ENCODE assay signal across 17 cellular contexts in the genomic region with DNA sequence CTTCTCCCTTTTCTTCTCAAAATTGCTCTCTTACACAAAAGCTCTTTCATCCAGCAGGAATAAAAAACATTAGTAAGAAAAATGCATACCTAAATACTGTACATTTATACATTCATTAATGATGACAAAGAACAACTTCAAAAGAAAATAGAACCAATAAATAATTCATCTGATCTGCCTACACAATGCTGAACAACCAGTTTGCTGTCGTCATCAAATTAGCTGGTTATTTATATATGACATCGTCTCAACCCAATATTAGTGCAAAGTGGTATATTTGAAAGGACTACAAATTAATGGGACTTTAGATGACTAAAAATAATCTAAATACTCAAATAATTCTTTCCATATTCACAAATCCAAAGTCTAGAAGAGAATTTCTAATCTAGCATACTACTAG. TPM values are rescaled to one million over a fixed set of nuclear protein-coding genes. Genes with fewer than 3 reads are reported as not detected.
"Had no signal": no experiment of that assay in that cellular context is flagged by ENCODE, and none has a peak within 500 bp of the region (broad histone marks: within the 10 kb centered on the region; RNA-seq: fewer than 3 reads in every experiment).

No MANE protein-coding gene starts in this region.

- DNase-seq: MG63, NCI-H1092, NCI-H1417 treated with DMSO at 0.1 percent for 48 hours, NCI-H146, NCI-H1694 treated with DMSO at 0.1 percent for 48 hours, NCI-H1930, NCI-H2081 treated with DMSO at 0.1 percent for 48 hours, NCI-H2171, NCI-H510A, NCI-H524 treated with DMSO at 0.1 percent for 48 hours, NCI-H774, SK-N-SH, T-cell had no signal

- H3K9me2 ChIP-seq: SK-N-SH had no signal

- H3K27ac ChIP-seq: HL-60, RWPE1 had no signal

- H3K36me3 ChIP-seq: MG63 had no signal

- ATAC-seq: T-cell had no signal

- H3K4me2 ChIP-seq: SK-N-SH had no signal

- H3K9me3 ChIP-seq: MG63, SK-N-SH had no signal

- H3K9ac ChIP-seq: SK-N-SH had no signal

- FAIRE-seq: HTR-8/SVneo had no signal

- H3K4me3 ChIP-seq: MG63 had no signal

- H3K27me3 ChIP-seq: MG63 had no signal

RNA-seq across cellular contexts. Expression of a gene that starts 24.8 kb away (rescaled TPM):
- total RNA-seq: SK-MEL-5 had no signal
- polyA plus RNA-seq: SK-N-SH had no signal
